ENCODE assay signal across 8 cellular contexts in genomic region chr3:156673732-156674045, GRCh38. TPM values are rescaled to one million over a fixed set of nuclear protein-coding genes. Genes with fewer than 3 reads are reported as not detected.
DNase-seq lines count a peak whose midpoint lies in the region; ATAC-seq and TF ChIP-seq lines count a peak whose summit lies in the region.

No MANE protein-coding gene starts in this region.

- no peak overlapping the region for H3K27ac ChIP-seq in AG04450 (ENCODE audit: low read depth, low read length)
- peak overlapping the region; percentile 69 for H3K27ac ChIP-seq in KOPT-K1 (ENCODE audit: low read depth, low read length, poor library complexity, severe bottlenecking)
- H3K27ac ChIP-seq in colonic mucosa = peak overlapping the region; percentile 99

- POLR2A ChIA-PET in AG04450 (lab: Yijun Ruan, JAX) = interaction anchor here (0.7 to 3.5 kb wide), 4 partner anchors 8 to 133 kb away, joined by 3 to 23 read pairs (median 3); partner anchors contain the start of gene SSR3
- POLR2A ChIA-PET in naive thymus-derived CD8-positive, alpha-beta T cell (lab: Charles Lee) = interaction anchor here (0.7 to 4.7 kb wide), 15 partner anchors 9 to 501 kb away, joined by 3 to 47 read pairs (median 5); partner anchors contain the start of genes CCNL1 and SSR3

- H3K36me3 Mint-ChIP-seq in naive thymus-derived CD8-positive, alpha-beta T cell = peaks cover 0 to 13% (median 13%) of the 10 kb centered on the region in 3 donors

- no peak for TF ChIP-seq CTCF in AG04450 (IDR thresholded peaks at IDR 0.05; ENCODE audit: low read depth, low read length)
- no peak for TF ChIP-seq CTCF in colonic mucosa (IDR thresholded peaks at IDR 0.05)

- no peak for ATAC-seq in naive thymus-derived CD8-positive, alpha-beta T cell
- no peak for ATAC-seq in GM18861 (IDR thresholded peaks at IDR 0.05; ENCODE audit: unreplicated experiment)

- CTCF ChIA-PET in AG04450 (lab: Charles Lee) = interaction anchor here (0.6 to 6.3 kb wide), 25 partner anchors 9 to 523 kb away, joined by 3 to 62 read pairs (median 4); no protein-coding TSS in a partner anchor

- H3K36me3 ChIP-seq in KOPT-K1 (ENCODE audit: insufficient read depth, low read length) (peaks cover 12% of the 10 kb centered on the region), colonic mucosa (no peaks in the 10 kb centered on the region)

- DNase-seq in AG04450 (ENCODE audit: low read depth, low spot score) (no peak), colonic mucosa (no peak), NCI-H1105 treated with DMSO at 0.1 percent for 48 hours (lab: John Stamatoyannopoulos, UW) (no peak), GM03348 (ENCODE audit: low spot score) (no peak)
- no peak for DNase-seq in naive thymus-derived CD8-positive, alpha-beta T cell
- DNase-seq in stimulated activated CD4-positive, alpha-beta T cell treated with anti-CD3 and anti-CD28 coated beads, Interleukin-2, amount 100 ng/mL, for 24 hours = no peak

- H3K4me3 ChIP-seq in AG04450 (ENCODE audit: low read depth, low read length) (peak overlapping the region; percentile 82), colonic mucosa (peak overlapping the region; percentile 90)

- H3K4me3 Mint-ChIP-seq in naive thymus-derived CD8-positive, alpha-beta T cell = peak overlapping the region; percentile 89 to 99 (median 97)

- peaks cover 10% of the 10 kb centered on the region for H3K4me1 ChIP-seq in colonic mucosa

- H3K9me3 ChIP-seq in AG04450 (ENCODE audit: control insufficient read depth, insufficient read depth, low read length) (no peaks in the 10 kb centered on the region; the same call in 1 of the 2 replicates), KOPT-K1 (ENCODE audit: insufficient read depth, low read length, poor library complexity, severe bottlenecking) (no peaks in the 10 kb centered on the region), colonic mucosa (no peaks in the 10 kb centered on the region)

- H3K4me1 Mint-ChIP-seq in naive thymus-derived CD8-positive, alpha-beta T cell = peaks cover 22 to 46% (median 39%) of the 10 kb centered on the region in 4 donors

- no peaks in the 10 kb centered on the region for H3K27me3 ChIP-seq in AG04450 (ENCODE audit: control insufficient read depth, insufficient read depth, low read length)
- H3K27me3 ChIP-seq in colonic mucosa = no peaks in the 10 kb centered on the region

- intact Hi-C loops in colonic mucosa (cut with DNase I) = loop anchor here (2.0 to 5.0 kb wide), 3 partner anchors 154 to 464 kb away; partner anchors contain the start of gene LEKR1

- peak overlapping the region; percentile 92 to 99 (median 99) for H3K27ac Mint-ChIP-seq in naive thymus-derived CD8-positive, alpha-beta T cell

- H3K9me3 Mint-ChIP-seq in naive thymus-derived CD8-positive, alpha-beta T cell = no peaks in the 10 kb centered on the region

- no peaks in the 10 kb centered on the region for H3K27me3 Mint-ChIP-seq in naive thymus-derived CD8-positive, alpha-beta T cell

- H3K9ac ChIP-seq in colonic mucosa (ENCODE audit: low read depth in 2 of 2, low read length in 2 of 2) = peak overlapping the region; percentile 27 to 73

RNA-seq across cellular contexts. Expression of gene TIPARP, which starts 0.7 kb away (rescaled TPM):
- polyA plus RNA-seq in AG04450 (2011; rRNA removed) = 17.8 and 25.1 TPM in 2 replicates
- 31.4 and 46.1 TPM in 2 replicates for polyA minus RNA-seq in AG04450 (2011; rRNA and poly(A)+ RNA removed)
- 10 to 100 TPM; 15.2 to 30.2 TPM for total RNA-seq in colonic mucosa
- 10 to 100 TPM; 57.3 to 62.0 TPM for total RNA-seq in naive thymus-derived CD8-positive, alpha-beta T cell
- 10 to 100 TPM in 1 of 3 donors, 1 to 10 TPM in 2; 4.2 to 20.9 (median 7.0) TPM for polyA plus RNA-seq in naive thymus-derived CD8-positive, alpha-beta T cell
